14 cellular contexts compared by ENCODE assay signal in genomic region chr10:63799511-63799910, GRCh38.
A peak's percentile ranks its signal among the peaks of the same experiment; 100 is the strongest.
DNase-seq lines count a peak whose midpoint lies in the region; ATAC-seq, FAIRE-seq and TF ChIP-seq lines count a peak whose summit lies in the region.
"Had no signal": no experiment of that assay in that cellular context is flagged by ENCODE, and none has a peak within 500 bp of the region (broad histone marks: within the 10 kb centered on the region; RNA-seq: fewer than 3 reads in every experiment).

No MANE protein-coding gene starts in this region.

- TSS peak; percentile 79 for BruUV-seq in endothelial cell of umbilical vein (replicated peaks; lab: Mats Ljungman, UMichigan)

- TF ChIP-seq EP300 in upper lobe of left lung (IDR thresholded peaks at IDR 0.05) = no peak

- POLR2A ChIA-PET in endothelial cell of umbilical vein (lab: Charles Lee) = interaction anchor here (1.4 kb wide), 1 partner anchor 532 kb away, joined by 7 read pairs; no protein-coding TSS in a partner anchor

- H3K9ac ChIP-seq in endothelial cell of umbilical vein (replicated peaks; ENCODE audit: extremely low read depth, insufficient read depth, low read length) = peak overlapping the region; percentile 51

- H3K27me3 ChIP-seq in heart left ventricle (no peaks in the 10 kb centered on the region), endothelial cell of umbilical vein (ENCODE audit: control insufficient read depth in 2 of 2, insufficient read depth in 2 of 2, low read length in 2 of 2) (no peaks in the 10 kb centered on the region), upper lobe of left lung (no peaks in the 10 kb centered on the region), uterus (no peaks in the 10 kb centered on the region)
- H3K27me3 ChIP-seq: pancreas had no signal

- H3K9me3 Mint-ChIP-seq in nephron (no peaks in the 10 kb centered on the region), immature natural killer cell (peaks cover 0 to 2% (median 0%) of the 10 kb centered on the region in 6 donors)

- H3K27ac ChIP-seq in heart left ventricle = peak overlapping the region; percentile 19 to 81 (median 65)
- H3K27ac ChIP-seq in endothelial cell of umbilical vein (ENCODE audit: insufficient read depth, low read depth, low read length) = peak overlapping the region; percentile 88
- peak overlapping the region; percentile 40 to 64 (median 54) for H3K27ac ChIP-seq in upper lobe of left lung
- H3K27ac ChIP-seq in uterus = peak overlapping the region in 1 of 2 donors; percentile 35
- H3K27ac ChIP-seq: foreskin keratinocyte, SK-N-MC had no signal

- CTCF ChIA-PET in endothelial cell of umbilical vein (lab: Charles Lee) = interaction anchor here (0.8 to 2.3 kb wide), 9 partner anchors 20 to 633 kb away, joined by 3 to 20 read pairs (median 3); no protein-coding TSS in a partner anchor

- H3K27ac Mint-ChIP-seq in nephron (peak overlapping the region; percentile 77 to 95 (median 92)), immature natural killer cell (no peak overlapping the region)

- peaks cover 0 to 30% (median 15%) of the 10 kb centered on the region in 12 donors for H3K4me1 ChIP-seq in heart left ventricle
- H3K4me1 ChIP-seq in endothelial cell of umbilical vein (ENCODE audit: control insufficient read depth, extremely low read depth, insufficient read depth, low read length) = peaks cover 16% of the 10 kb centered on the region
- peaks cover 0 to 7% (median 5%) of the 10 kb centered on the region in 4 donors for H3K4me1 ChIP-seq in upper lobe of left lung
- no peaks in the 10 kb centered on the region for H3K4me1 ChIP-seq in uterus
- H3K4me1 ChIP-seq: foreskin keratinocyte, pancreas had no signal

- H2AFZ ChIP-seq in endothelial cell of umbilical vein (ENCODE audit: low read depth, low read length) = peak overlapping the region; percentile 92

- peak overlapping the region; percentile 38 to 69 (median 65) for H3K4me3 Mint-ChIP-seq in nephron
- no peak overlapping the region for H3K4me3 Mint-ChIP-seq in immature natural killer cell

- TF ChIP-seq POLR2A in heart left ventricle (IDR thresholded peaks at IDR 0.05) (no peak), endothelial cell of umbilical vein (IDR thresholded peaks at IDR 0.05; ENCODE audit: low read depth, low read length) (no peak), upper lobe of left lung (IDR thresholded peaks at IDR 0.05) (no peak), uterus (IDR thresholded peaks at IDR 0.05) (no peak)

- H3K36me3 Mint-ChIP-seq in nephron (ENCODE audit: low read depth) = no peaks in the 10 kb centered on the region
- H3K36me3 Mint-ChIP-seq in immature natural killer cell = no peaks in the 10 kb centered on the region

- peak overlapping the region; percentile 83 for H3K4me2 ChIP-seq in endothelial cell of umbilical vein (ENCODE audit: insufficient read depth, low read length)

- dilution Hi-C loops in endothelial cell of umbilical vein (cut with MboI; ENCODE audit: extremely low pct_ligation_motif_present, low sequenced_read_pairs) = no loop called here

- ATAC-seq in heart left ventricle (peak in 3 of 4 donors; percentile 11 to 39 (median 28)), Right ventricle myocardium inferior (no peak), upper lobe of left lung (ENCODE audit: low FRiP score in 2 of 2) (no peak)

- H3K36me3 ChIP-seq in heart left ventricle (no peaks in the 10 kb centered on the region), endothelial cell of umbilical vein (ENCODE audit: control insufficient read depth in 2 of 2, extremely low read depth in 1 of 2, insufficient read depth in 2 of 2, low read length in 2 of 2) (no peaks in the 10 kb centered on the region), upper lobe of left lung (no peaks in the 10 kb centered on the region), uterus (no peaks in the 10 kb centered on the region)
- H3K36me3 ChIP-seq: pancreas had no signal

- H3K4me3 ChIP-seq in heart left ventricle = peak overlapping the region in 4 of 12 donors; percentile 10 to 22 (median 16)
- H3K4me3 ChIP-seq in endothelial cell of umbilical vein (replicated peaks in 1 of 3; ENCODE audit: insufficient read depth in 1 of 3, low read depth in 1 of 3, low read length in 3 of 3) = no peak overlapping the region
- H3K4me3 ChIP-seq in upper lobe of left lung = no peak overlapping the region
- H3K4me3 ChIP-seq in uterus = no peak overlapping the region
- H3K4me3 ChIP-seq: pancreas, SK-N-MC had no signal

- H3K79me2 ChIP-seq in endothelial cell of umbilical vein (ENCODE audit: control insufficient read depth, insufficient read depth, low read length) = no peaks in the 10 kb centered on the region

- no peaks in the 10 kb centered on the region for H3K9me3 ChIP-seq in heart left ventricle
- H3K9me3 ChIP-seq in endothelial cell of umbilical vein (replicated peaks; ENCODE audit: control insufficient read depth, insufficient read depth, low read length) = no peaks in the 10 kb centered on the region
- H3K9me3 ChIP-seq in upper lobe of left lung = no peaks in the 10 kb centered on the region
- no peaks in the 10 kb centered on the region for H3K9me3 ChIP-seq in uterus
- H3K9me3 ChIP-seq: pancreas had no signal

- no peaks in the 10 kb centered on the region for H3K9me1 ChIP-seq in endothelial cell of umbilical vein (replicated peaks; ENCODE audit: control insufficient read depth, extremely low read depth, insufficient read depth, low read length)

- H4K20me1 ChIP-seq in endothelial cell of umbilical vein (replicated peaks; ENCODE audit: control insufficient read depth, extremely low read depth, insufficient read depth, low read length) = no peaks in the 10 kb centered on the region

- H3K4me1 Mint-ChIP-seq in nephron (peaks cover 23% of the 10 kb centered on the region), immature natural killer cell (peaks cover 6 to 14% of the 10 kb centered on the region in 2 donors)

- H3K27me3 Mint-ChIP-seq in nephron (ENCODE audit: low read depth) = no peaks in the 10 kb centered on the region
- H3K27me3 Mint-ChIP-seq in immature natural killer cell (ENCODE audit: low read depth in 3 of 3) = peaks cover 0 to 2% (median 1%) of the 10 kb centered on the region in 3 donors

- FAIRE-seq in endothelial cell of umbilical vein (lab: Jason Lieb, UNC) (no peak), frontal cortex (lab: Jason Lieb, UNC) (no peak)
- FAIRE-seq: pancreas had no signal

- TF ChIP-seq CTCF in heart left ventricle (IDR thresholded peaks at IDR 0.05) = no peak
- TF ChIP-seq CTCF in endothelial cell of umbilical vein (IDR thresholded peaks at IDR 0.05; ENCODE audit: extremely low read depth in 1 of 2, insufficient read depth in 1 of 2, low read depth in 1 of 2, low read length in 2 of 2) = no peak
- no peak for TF ChIP-seq CTCF in nephron (IDR thresholded peaks at IDR 0.05; ENCODE audit: unreplicated experiment in 3 of 3)
- TF ChIP-seq CTCF in upper lobe of left lung (IDR thresholded peaks at IDR 0.05) = no peak
- TF ChIP-seq CTCF in uterus (IDR thresholded peaks at IDR 0.05) = no peak

- DNase-seq in heart left ventricle = no peak
- no peak for DNase-seq in Right ventricle myocardium inferior (ENCODE audit: missing footprints)
- DNase-seq in endothelial cell of umbilical vein (ENCODE audit: low read depth, low spot score) = no peak
- DNase-seq in upper lobe of left lung = no peak
- DNase-seq in uterus = no peak
- no peak for DNase-seq in immature natural killer cell
- no peak for DNase-seq in frontal cortex (ENCODE audit: low spot score in 2 of 2)
- DNase-seq: GF-D8, NCI-H146, NCI-H446 had no signal

- intact Hi-C loops in heart left ventricle (cut with DNase I) = no loop called here
- intact Hi-C loops in Right ventricle myocardium inferior (cut with DNase I) = no loop called here
- intact Hi-C loops in endothelial cell of umbilical vein (cut with micrococcal nuclease) = loop anchor here (1.0 kb wide), 3 partner anchors 20 to 87 kb away; no protein-coding TSS in a partner anchor
- intact Hi-C loops in uterus (cut with DNase I; ENCODE audit: low total_unique reads) = no loop called here

- 32 to 49% (median 46%) methylated on average over 6 of the region's 6 CpGs for WGBS in heart left ventricle, 4 donors
- 37 to 50% methylated on average over 6 of the region's 6 CpGs for WGBS in upper lobe of left lung, 2 donors

TF ChIP-seq in endothelial cell of umbilical vein, 7 proteins besides CTCF, POLR2A, EP300 and RAD21:
- TF ChIP-seq, protein P1, sequence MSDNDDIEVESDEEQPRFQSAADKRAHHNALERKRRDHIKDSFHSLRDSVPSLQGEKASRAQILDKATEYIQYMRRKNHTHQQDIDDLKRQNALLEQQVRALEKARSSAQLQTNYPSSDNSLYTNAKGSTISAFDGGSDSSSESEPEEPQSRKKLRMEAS (IDR thresholded peaks at IDR 0.05; ENCODE audit: insufficient read depth, insufficient read length) = no peak
- TF ChIP-seq POLR2AphosphoS5 (IDR thresholded peaks at IDR 0.05; ENCODE audit: insufficient read depth, low read depth, low read length) (no peak), GATA2 (IDR thresholded peaks at IDR 0.05; ENCODE audit: insufficient read depth, insufficient read length, low read depth, low read length) (no peak), MYC (IDR thresholded peaks at IDR 0.05; ENCODE audit: low read depth, low read length) (no peak), EZH2 (IDR thresholded peaks at IDR 0.05; ENCODE audit: borderline replicate concordance, low read depth, low read length, severe bottlenecking) (no peak), FOS (IDR thresholded peaks at IDR 0.05; ENCODE audit: borderline replicate concordance, insufficient read depth, low read length) (peak; percentile 11), JUN (IDR thresholded peaks at IDR 0.05; ENCODE audit: borderline replicate concordance, insufficient read depth, insufficient read length, low read depth) (no peak)

Comparison
In these comparisons a context has a peak if more than half of its experiments do, and no peak if none do; other contexts are left out.
1. ATAC-seq: peak in heart left ventricle (3 of 4); none in Right ventricle myocardium inferior (single experiment) and upper lobe of left lung (0 of 2).
2. H3K27ac Mint-ChIP-seq: peak in nephron (3 of 3); none in immature natural killer cell (0 of 6).
3. H3K4me3 Mint-ChIP-seq: peak in nephron (3 of 3); none in immature natural killer cell (0 of 5).